ENCODE assay signal across 30 cellular contexts in genomic region chr4:125010776-125011503, GRCh38.
DNase-seq lines count a peak whose midpoint lies in the region; ATAC-seq and TF ChIP-seq lines count a peak whose summit lies in the region.
"Had no signal": no experiment of that assay in that cellular context is flagged by ENCODE, and none has a peak within 500 bp of the region (broad histone marks: within the 10 kb centered on the region; RNA-seq: fewer than 3 reads in every experiment).

No MANE protein-coding gene starts in this region.

- H3K27ac Mint-ChIP-seq in WTC11 (peak overlapping the region; percentile 78), nephron progenitor cell (peak overlapping the region; percentile 2), Calu3 (ENCODE audit: unreplicated experiment) (no peak overlapping the region)
- H3K27ac Mint-ChIP-seq in activated CD8-positive, alpha-beta memory T cell treated with anti-CD3 and anti-CD28 coated beads, Interleukin-2, amount 10 ng/mL, durations not matched to agents 7 days and 5 days: no peak overlapping the region
- H3K27ac Mint-ChIP-seq: activated CD4-positive, alpha-beta T cell treated with anti-CD3 and anti-CD28 coated beads for 36 hours; activated naive CD8-positive, alpha-beta T cell treated with anti-CD3 and anti-CD28 coated beads, Interleukin-2, amount 50 U/mL, for 24 hours; CD4-positive, alpha-beta memory T cell; nephron; T-helper 17 cell had no signal

- peaks cover 13% of the 10 kb centered on the region for H3K4me1 Mint-ChIP-seq in WTC11
- H3K4me1 Mint-ChIP-seq in nephron progenitor cell: peaks cover 4% of the 10 kb centered on the region
- no peaks in the 10 kb centered on the region for H3K4me1 Mint-ChIP-seq in Calu3 (ENCODE audit: low read depth, unreplicated experiment)
- no peaks in the 10 kb centered on the region for H3K4me1 Mint-ChIP-seq in activated CD8-positive, alpha-beta memory T cell treated with anti-CD3 and anti-CD28 coated beads, Interleukin-2, amount 10 ng/mL, durations not matched to agents 7 days and 5 days
- H3K4me1 Mint-ChIP-seq: activated CD4-positive, alpha-beta T cell treated with anti-CD3 and anti-CD28 coated beads for 36 hours; activated naive CD8-positive, alpha-beta T cell treated with anti-CD3 and anti-CD28 coated beads, Interleukin-2, amount 50 U/mL, for 24 hours; CD4-positive, alpha-beta memory T cell; nephron; T-helper 17 cell had no signal

- POLR2A ChIA-PET in WTC11 (lab: Charles Lee): no interaction called here

- DNase-seq in H7 (peak; percentile 19), WTC11 (ENCODE audit: low spot score) (peak; percentile 23), foreskin fibroblast (peak; percentile 2 to 20), nephron progenitor cell (no peak), Calu3 (no peak), NCI-H510A treated with DMSO at 0.1 percent for 48 hours (lab: John Stamatoyannopoulos, UW) (no peak)
- DNase-seq in activated CD8-positive, alpha-beta memory T cell treated with anti-CD3 and anti-CD28 coated beads, Interleukin-2, amount 10 ng/mL, durations not matched to agents 7 days and 5 days: no peak
- DNase-seq: activated CD4-positive, alpha-beta T cell treated with anti-CD3 and anti-CD28 coated beads for 36 hours; activated gamma-delta T cell treated with Interleukin-2 at 50 U/mL for 16 hours; activated naive CD8-positive, alpha-beta T cell treated with anti-CD3 and anti-CD28 coated beads, Interleukin-2, amount 50 U/mL, for 24 hours; activated T-cell treated with anti-CD3 and anti-CD28 coated beads, Interleukin-2, amount 50 U/mL, for 4 hours; AML-193; CD4-positive, alpha-beta memory T cell; DMS153; gastrocnemius medialis; hippocampal formation; KG1; kidney; MG63; NCI-H1417; NCI-H82; stimulated activated CD4-positive, alpha-beta T cell treated with anti-CD3 and anti-CD28 coated beads, Interleukin-2, amount 100 ng/mL, for 24 hours; stomach; T-helper 17 cell; transverse colon had no signal

- no peak overlapping the region for H3K4me3 ChIP-seq in H7 (ENCODE audit: insufficient read depth, low read depth, low read length)
- H3K4me3 ChIP-seq in foreskin fibroblast (ENCODE audit: low read depth in 1 of 2, low read length in 2 of 2): no peak overlapping the region
- H3K4me3 ChIP-seq: A549, gastrocnemius medialis, MG63, right atrium auricular region, SK-N-MC, stomach, transverse colon had no signal

- peaks cover 36% of the 10 kb centered on the region for H3K9me3 Mint-ChIP-seq in WTC11
- H3K9me3 Mint-ChIP-seq in nephron progenitor cell: peaks cover 11% of the 10 kb centered on the region
- H3K9me3 Mint-ChIP-seq in Calu3 (ENCODE audit: low read depth, unreplicated experiment): peaks cover 4% of the 10 kb centered on the region
- no peaks in the 10 kb centered on the region for H3K9me3 Mint-ChIP-seq in activated CD8-positive, alpha-beta memory T cell treated with anti-CD3 and anti-CD28 coated beads, Interleukin-2, amount 10 ng/mL, durations not matched to agents 7 days and 5 days (ENCODE audit: low read depth)

- ATAC-seq in WTC11 (peak; percentile 98), GM21515 (IDR thresholded peaks at IDR 0.05; ENCODE audit: unreplicated experiment) (no peak)
- no peak for ATAC-seq in activated CD8-positive, alpha-beta memory T cell treated with anti-CD3 and anti-CD28 coated beads, Interleukin-2, amount 10 ng/mL, durations not matched to agents 7 days and 5 days
- ATAC-seq: A549; activated CD4-positive, alpha-beta T cell treated with anti-CD3 and anti-CD28 coated beads for 36 hours; activated naive CD8-positive, alpha-beta T cell treated with anti-CD3 and anti-CD28 coated beads, Interleukin-2, amount 50 U/mL, for 24 hours; activated T-cell treated with anti-CD3 and anti-CD28 coated beads, Interleukin-2, amount 50 U/mL, for 4 hours; gastrocnemius medialis; T-helper 17 cell had no signal

- intact Hi-C loops in Calu3 (cut with micrococcal nuclease; ENCODE audit: unreplicated experiment): no loop called here

- TF ChIP-seq CTCF in WTC11 (IDR thresholded peaks at IDR 0.05) (no peak), foreskin fibroblast (IDR thresholded peaks at IDR 0.05; ENCODE audit: low read depth, low read length) (no peak), nephron progenitor cell (IDR thresholded peaks at IDR 0.05) (no peak), Calu3 (IDR thresholded peaks at IDR 0.05; ENCODE audit: unreplicated experiment) (no peak)

- CTCF ChIA-PET in WTC11 (lab: Charles Lee) (interaction anchor here (1.0 to 1.2 kb wide), 2 partner anchors 10 to 272 kb away, joined by 3 read pairs; no protein-coding TSS in a partner anchor), Calu3 (lab: Charles Lee) (no interaction called here)
- CTCF ChIA-PET in activated CD8-positive, alpha-beta memory T cell treated with anti-CD3 and anti-CD28 coated beads, Interleukin-2, amount 10 ng/mL, durations not matched to agents 7 days and 5 days (lab: Charles Lee): no interaction called here

- H3K4me3 Mint-ChIP-seq in WTC11: no peak overlapping the region
- H3K4me3 Mint-ChIP-seq in nephron progenitor cell: no peak overlapping the region
- no peak overlapping the region for H3K4me3 Mint-ChIP-seq in Calu3 (ENCODE audit: low read depth, unreplicated experiment)
- no peak overlapping the region for H3K4me3 Mint-ChIP-seq in activated CD8-positive, alpha-beta memory T cell treated with anti-CD3 and anti-CD28 coated beads, Interleukin-2, amount 10 ng/mL, durations not matched to agents 7 days and 5 days
- H3K4me3 Mint-ChIP-seq: activated CD4-positive, alpha-beta T cell treated with anti-CD3 and anti-CD28 coated beads for 36 hours; activated naive CD8-positive, alpha-beta T cell treated with anti-CD3 and anti-CD28 coated beads, Interleukin-2, amount 50 U/mL, for 24 hours; activated T-cell treated with anti-CD3 and anti-CD28 coated beads, Interleukin-2, amount 50 U/mL, for 4 hours; CD4-positive, alpha-beta memory T cell; nephron; T-helper 17 cell had no signal

- BruUV-seq in Calu3 (replicated peaks; lab: Mats Ljungman, UMichigan): no TSS peak

- H3K27me3 Mint-ChIP-seq in WTC11 (ENCODE audit: low read depth) (no peaks in the 10 kb centered on the region), nephron progenitor cell (ENCODE audit: low read depth, poor library complexity) (no peaks in the 10 kb centered on the region), Calu3 (ENCODE audit: unreplicated experiment) (no peaks in the 10 kb centered on the region)
- H3K27me3 Mint-ChIP-seq in activated CD8-positive, alpha-beta memory T cell treated with anti-CD3 and anti-CD28 coated beads, Interleukin-2, amount 10 ng/mL, durations not matched to agents 7 days and 5 days: no peaks in the 10 kb centered on the region
- H3K27me3 Mint-ChIP-seq: activated CD4-positive, alpha-beta T cell treated with anti-CD3 and anti-CD28 coated beads for 36 hours; activated naive CD8-positive, alpha-beta T cell treated with anti-CD3 and anti-CD28 coated beads, Interleukin-2, amount 50 U/mL, for 24 hours; CD4-positive, alpha-beta memory T cell; T-helper 17 cell had no signal

- H3K36me3 ChIP-seq in H7 (replicated peaks; ENCODE audit: control insufficient read depth, insufficient read depth, low read length): no peaks in the 10 kb centered on the region
- H3K36me3 ChIP-seq: gastrocnemius medialis, MG63, right atrium auricular region, stomach, transverse colon had no signal

- H3K36me3 Mint-ChIP-seq in WTC11 (peaks cover 25% of the 10 kb centered on the region), nephron progenitor cell (ENCODE audit: low read depth) (peaks cover 6% of the 10 kb centered on the region), Calu3 (ENCODE audit: insufficient read depth, unreplicated experiment) (no peaks in the 10 kb centered on the region)
- no peaks in the 10 kb centered on the region for H3K36me3 Mint-ChIP-seq in activated CD8-positive, alpha-beta memory T cell treated with anti-CD3 and anti-CD28 coated beads, Interleukin-2, amount 10 ng/mL, durations not matched to agents 7 days and 5 days
- H3K36me3 Mint-ChIP-seq: CD4-positive, alpha-beta memory T cell had no signal

- no peaks in the 10 kb centered on the region for H3K27me3 ChIP-seq in H7 (ENCODE audit: control insufficient read depth, insufficient read depth, low read length)
- H3K27me3 ChIP-seq: gastrocnemius medialis, MG63, right atrium auricular region, stomach, transverse colon had no signal

TF ChIP-seq in WTC11, 78 proteins besides CTCF, POLR2A, EP300 and RAD21:
- TF ChIP-seq ZNF396 (CRISPR knock-in tag; IDR thresholded peaks at IDR 0.05; ENCODE audit: borderline replicate concordance) (no peak), MYBL2 (CRISPR knock-in tag; IDR thresholded peaks at IDR 0.05) (no peak), NR3C1 (CRISPR knock-in tag; conservative IDR thresholded peaks at IDR 0.05; ENCODE audit: low read depth) (no peak), TEAD1 (CRISPR knock-in tag; IDR thresholded peaks at IDR 0.05) (no peak), CREB1 (CRISPR knock-in tag; IDR thresholded peaks at IDR 0.05) (no peak), ETV6 (CRISPR knock-in tag; IDR thresholded peaks at IDR 0.05) (no peak), KAT7 (CRISPR knock-in tag; IDR thresholded peaks at IDR 0.05; ENCODE audit: borderline replicate concordance) (no peak), HMGA2 (CRISPR knock-in tag; IDR thresholded peaks at IDR 0.05) (no peak), JAZF1 (CRISPR knock-in tag; IDR thresholded peaks at IDR 0.05) (no peak), RELA (CRISPR knock-in tag; IDR thresholded peaks at IDR 0.05; ENCODE audit: borderline replicate concordance) (no peak), CREM (CRISPR knock-in tag; IDR thresholded peaks at IDR 0.05) (no peak), TEAD4 (CRISPR knock-in tag; IDR thresholded peaks at IDR 0.05) (no peak)
- TF ChIP-seq, protein P1, sequence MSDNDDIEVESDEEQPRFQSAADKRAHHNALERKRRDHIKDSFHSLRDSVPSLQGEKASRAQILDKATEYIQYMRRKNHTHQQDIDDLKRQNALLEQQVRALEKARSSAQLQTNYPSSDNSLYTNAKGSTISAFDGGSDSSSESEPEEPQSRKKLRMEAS (CRISPR knock-in tag; IDR thresholded peaks at IDR 0.05): no peak
- TF ChIP-seq, protein P2, sequence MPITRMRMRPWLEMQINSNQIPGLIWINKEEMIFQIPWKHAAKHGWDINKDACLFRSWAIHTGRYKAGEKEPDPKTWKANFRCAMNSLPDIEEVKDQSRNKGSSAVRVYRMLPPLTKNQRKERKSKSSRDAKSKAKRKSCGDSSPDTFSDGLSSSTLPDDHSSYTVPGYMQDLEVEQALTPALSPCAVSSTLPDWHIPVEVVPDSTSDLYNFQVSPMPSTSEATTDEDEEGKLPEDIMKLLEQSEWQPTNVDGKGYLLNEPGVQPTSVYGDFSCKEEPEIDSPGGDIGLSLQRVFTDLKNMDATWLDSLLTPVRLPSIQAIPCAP (CRISPR knock-in tag; IDR thresholded peaks at IDR 0.05): no peak
TF ChIP-seq in WTC11: peak in this region for 0.

Comparison
In these comparisons a context has a peak if more than half of its experiments do, and no peak if none do; other contexts are left out.
1. DNase-seq: peak in H7 (single experiment), WTC11 (single experiment) and foreskin fibroblast (2 of 2); none in nephron progenitor cell (single experiment), Calu3 (single experiment), activated CD8-positive, alpha-beta memory T cell treated with anti-CD3 and anti-CD28 coated beads, Interleukin-2, amount 10 ng/mL, durations not matched to agents 7 days and 5 days (single experiment) and NCI-H510A treated with DMSO at 0.1 percent for 48 hours (single experiment).
2. H3K27ac Mint-ChIP-seq: peak in WTC11 (single experiment) and nephron progenitor cell (single experiment); none in Calu3 (single experiment) and activated CD8-positive, alpha-beta memory T cell treated with anti-CD3 and anti-CD28 coated beads, Interleukin-2, amount 10 ng/mL, durations not matched to agents 7 days and 5 days (single experiment).